25 cellular contexts compared by ENCODE assay signal in genomic region chr1:62394646-62395045, GRCh38. TPM values are rescaled to one million over a fixed set of nuclear protein-coding genes. Genes with fewer than 3 reads are reported as not detected.
A peak's percentile ranks its signal among the peaks of the same experiment; 100 is the strongest.
DNase-seq lines count a peak whose midpoint lies in the region; ATAC-seq and TF ChIP-seq lines count a peak whose summit lies in the region.
"Had no signal": no experiment of that assay in that cellular context is flagged by ENCODE, and none has a peak within 500 bp of the region (broad histone marks: within the 10 kb centered on the region; RNA-seq: fewer than 3 reads in every experiment).

No MANE protein-coding gene starts in this region.

- H3K27me3 Mint-ChIP-seq in endothelial cell (ENCODE audit: unreplicated experiment) (peaks cover 3% of the 10 kb centered on the region), neural crest cell (ENCODE audit: low read depth) (no peaks in the 10 kb centered on the region), osteocyte (ENCODE audit: unreplicated experiment) (peaks cover 49% of the 10 kb centered on the region), progenitor cell of endocrine pancreas (peaks cover 12% of the 10 kb centered on the region)
- H3K27me3 Mint-ChIP-seq in activated CD8-positive, alpha-beta memory T cell treated with anti-CD3 and anti-CD28 coated beads, Interleukin-2, amount 10 ng/mL, durations not matched to agents 7 days and 5 days: peaks cover 9% of the 10 kb centered on the region

- H3K27me3 ChIP-seq in SJCRH30: no peaks in the 10 kb centered on the region
- H3K27me3 ChIP-seq: BE2C, BLaER1 had no signal

- CTCF ChIA-PET in activated CD8-positive, alpha-beta memory T cell treated with anti-CD3 and anti-CD28 coated beads, Interleukin-2, amount 10 ng/mL, durations not matched to agents 7 days and 5 days (lab: Charles Lee): no interaction called here

- H3K9me3 Mint-ChIP-seq in endothelial cell (ENCODE audit: unreplicated experiment) (no peaks in the 10 kb centered on the region), neural crest cell (peaks cover 3% of the 10 kb centered on the region), osteocyte (ENCODE audit: unreplicated experiment) (no peaks in the 10 kb centered on the region), progenitor cell of endocrine pancreas (ENCODE audit: low read depth) (no peaks in the 10 kb centered on the region)
- no peaks in the 10 kb centered on the region for H3K9me3 Mint-ChIP-seq in activated CD8-positive, alpha-beta memory T cell treated with anti-CD3 and anti-CD28 coated beads, Interleukin-2, amount 10 ng/mL, durations not matched to agents 7 days and 5 days (ENCODE audit: low read depth)
- H3K9me3 Mint-ChIP-seq: CD14-positive monocyte; CD4-positive, alpha-beta memory T cell; CD4-positive, CD25-positive, alpha-beta regulatory T cell; CD8-positive, alpha-beta memory T cell had no signal

- TF ChIP-seq CTCF in endothelial cell (IDR thresholded peaks at IDR 0.05; ENCODE audit: unreplicated experiment): no peak
- no peak for TF ChIP-seq CTCF in neural crest cell (conservative IDR thresholded peaks at IDR 0.05)
- no peak for TF ChIP-seq CTCF in osteocyte (IDR thresholded peaks at IDR 0.05)
- TF ChIP-seq CTCF in progenitor cell of endocrine pancreas (IDR thresholded peaks at IDR 0.05; ENCODE audit: unreplicated experiment): no peak

- DNase-seq in caudate nucleus (lab: John Stamatoyannopoulos, UW) (no peak), endothelial cell (ENCODE audit: low spot score) (peak; percentile 7), neural crest cell (ENCODE audit: low read depth, low spot score) (no peak), osteocyte (ENCODE audit: extremely low spot score, unreplicated experiment) (peak; percentile 66), progenitor cell of endocrine pancreas (ENCODE audit: low spot score, unreplicated experiment) (no peak), SJCRH30 (no peak)
- DNase-seq in activated CD8-positive, alpha-beta memory T cell treated with anti-CD3 and anti-CD28 coated beads, Interleukin-2, amount 10 ng/mL, durations not matched to agents 7 days and 5 days: no peak
- DNase-seq in stimulated activated CD8-positive, alpha-beta memory T cell treated with anti-CD3 and anti-CD28 coated beads, Interleukin-4, amount 100 ng/mL, for 48 hours: no peak
- DNase-seq: 8988T; ACHN; BE2C; CD4-positive, alpha-beta memory T cell; CD4-positive, CD25-positive, alpha-beta regulatory T cell; CD8-positive, alpha-beta memory T cell; COR-L47; DMS 273 treated with DMSO at 0.1 percent for 48 hours; DMS153; DMS53; DMS79; DND-41; EL; GDM1 had no signal

- no peak overlapping the region for H3K4me3 Mint-ChIP-seq in endothelial cell (ENCODE audit: unreplicated experiment)
- H3K4me3 Mint-ChIP-seq in neural crest cell: no peak overlapping the region
- H3K4me3 Mint-ChIP-seq in osteocyte (ENCODE audit: unreplicated experiment): no peak overlapping the region
- no peak overlapping the region for H3K4me3 Mint-ChIP-seq in activated CD8-positive, alpha-beta memory T cell treated with anti-CD3 and anti-CD28 coated beads, Interleukin-2, amount 10 ng/mL, durations not matched to agents 7 days and 5 days
- H3K4me3 Mint-ChIP-seq in progenitor cell of endocrine pancreas (ENCODE audit: low read depth): no peak overlapping the region
- H3K4me3 Mint-ChIP-seq: CD14-positive monocyte; CD4-positive, alpha-beta memory T cell; CD4-positive, CD25-positive, alpha-beta regulatory T cell; CD8-positive, alpha-beta memory T cell had no signal

- no peaks in the 10 kb centered on the region for H3K4me1 ChIP-seq in SJCRH30
- H3K4me1 ChIP-seq: BE2C, BLaER1 had no signal

- no peaks in the 10 kb centered on the region for H3K36me3 ChIP-seq in SJCRH30
- H3K36me3 ChIP-seq: BE2C, BLaER1 had no signal

- no peak overlapping the region for H3K4me3 ChIP-seq in SJCRH30
- H3K4me3 ChIP-seq: BLaER1, GM12878 had no signal

- H3K27ac ChIP-seq in caudate nucleus (ENCODE audit: low read depth, low read length) (peak overlapping the region; percentile 48), SJCRH30 (no peak overlapping the region)
- H3K27ac ChIP-seq: BLaER1 had no signal

- no peaks in the 10 kb centered on the region for H3K9me3 ChIP-seq in SJCRH30 (replicated peaks)
- H3K9me3 ChIP-seq: BE2C, BLaER1 had no signal

- H3K4me1 Mint-ChIP-seq in endothelial cell (ENCODE audit: unreplicated experiment) (peaks cover 24% of the 10 kb centered on the region), neural crest cell (peaks cover 43% of the 10 kb centered on the region), osteocyte (ENCODE audit: unreplicated experiment) (no peaks in the 10 kb centered on the region), progenitor cell of endocrine pancreas (ENCODE audit: low read depth) (no peaks in the 10 kb centered on the region)
- H3K4me1 Mint-ChIP-seq in activated CD8-positive, alpha-beta memory T cell treated with anti-CD3 and anti-CD28 coated beads, Interleukin-2, amount 10 ng/mL, durations not matched to agents 7 days and 5 days: no peaks in the 10 kb centered on the region
- H3K4me1 Mint-ChIP-seq: CD14-positive monocyte; CD4-positive, alpha-beta memory T cell; CD4-positive, CD25-positive, alpha-beta regulatory T cell; CD8-positive, alpha-beta memory T cell had no signal

- H3K36me3 Mint-ChIP-seq in endothelial cell (ENCODE audit: low read depth, unreplicated experiment) (no peaks in the 10 kb centered on the region), neural crest cell (ENCODE audit: low read depth) (no peaks in the 10 kb centered on the region), osteocyte (ENCODE audit: unreplicated experiment) (no peaks in the 10 kb centered on the region), progenitor cell of endocrine pancreas (ENCODE audit: insufficient read depth) (no peaks in the 10 kb centered on the region)
- no peaks in the 10 kb centered on the region for H3K36me3 Mint-ChIP-seq in activated CD8-positive, alpha-beta memory T cell treated with anti-CD3 and anti-CD28 coated beads, Interleukin-2, amount 10 ng/mL, durations not matched to agents 7 days and 5 days
- H3K36me3 Mint-ChIP-seq: CD14-positive monocyte; CD4-positive, alpha-beta memory T cell; CD4-positive, CD25-positive, alpha-beta regulatory T cell had no signal

- no peak for ATAC-seq in activated CD8-positive, alpha-beta memory T cell treated with anti-CD3 and anti-CD28 coated beads, Interleukin-2, amount 10 ng/mL, durations not matched to agents 7 days and 5 days
- ATAC-seq: GM12878 had no signal

- no peak overlapping the region for H3K27ac Mint-ChIP-seq in endothelial cell (ENCODE audit: unreplicated experiment)
- peak overlapping the region; percentile 89 for H3K27ac Mint-ChIP-seq in neural crest cell (ENCODE audit: unreplicated experiment)
- no peak overlapping the region for H3K27ac Mint-ChIP-seq in osteocyte (ENCODE audit: unreplicated experiment)
- H3K27ac Mint-ChIP-seq in activated CD8-positive, alpha-beta memory T cell treated with anti-CD3 and anti-CD28 coated beads, Interleukin-2, amount 10 ng/mL, durations not matched to agents 7 days and 5 days: no peak overlapping the region
- H3K27ac Mint-ChIP-seq in progenitor cell of endocrine pancreas: no peak overlapping the region
- H3K27ac Mint-ChIP-seq: CD14-positive monocyte; CD4-positive, CD25-positive, alpha-beta regulatory T cell had no signal

RNA-seq across cellular contexts. Expression of gene USP1, which starts 42.2 kb away (rescaled TPM):
- total RNA-seq in endothelial cell (ENCODE audit: unreplicated experiment) (20.0 TPM), neural crest cell (70.0 and 71.4 TPM in 2 replicates), osteocyte (24.6 and 25.7 TPM in 2 replicates), progenitor cell of endocrine pancreas (32.2 and 34.2 TPM in 2 replicates)
- total RNA-seq in activated CD8-positive, alpha-beta memory T cell treated with anti-CD3 and anti-CD28 coated beads, Interleukin-2, amount 10 ng/mL, durations not matched to agents 7 days and 5 days: 10 to 100 TPM; 76.2 to 84.7 TPM
- total RNA-seq in SJCRH30 (2014; rRNA removed; shearing (Covaris generic)): 143 and 165 TPM in 2 replicates

Comparison
In these comparisons a context has a peak if more than half of its experiments do, and no peak if none do; other contexts are left out.
1. DNase-seq: peak in endothelial cell (single experiment) and osteocyte (single experiment); none in caudate nucleus (0 of 61), neural crest cell (single experiment), activated CD8-positive, alpha-beta memory T cell treated with anti-CD3 and anti-CD28 coated beads, Interleukin-2, amount 10 ng/mL, durations not matched to agents 7 days and 5 days (single experiment), progenitor cell of endocrine pancreas (single experiment), SJCRH30 (0 of 2) and stimulated activated CD8-positive, alpha-beta memory T cell treated with anti-CD3 and anti-CD28 coated beads, Interleukin-4, amount 100 ng/mL, for 48 hours (single experiment).